Comparison of ENCODE assay signal across 1 cellular context in genomic region chr6:134247271-134247833, GRCh38.
TF ChIP-seq lines count a peak whose summit lies in the region.

No MANE protein-coding gene starts in this region.

TF ChIP-seq in GM12878, 131 proteins besides CTCF, POLR2A, EP300 and RAD21 (continued from another document):
- TF ChIP-seq MEF2A (IDR thresholded peaks at IDR 0.05; ENCODE audit: insufficient read depth, low read depth, low read length) (peak; percentile 92), TARDBP (IDR thresholded peaks at IDR 0.05; ENCODE audit: borderline replicate concordance) (peak; percentile 10; the same call in 1 of the 2 replicates)
